In genomic region chr3:170765419-170766078, GRCh38 we compare ENCODE assay signal across 1 cellular context.
TF ChIP-seq lines count a peak whose summit lies in the region.

No MANE protein-coding gene starts in this region.

TF ChIP-seq in GM23338, 12 proteins besides CTCF, POLR2A, EP300 and RAD21 (continued from another document):
- TF ChIP-seq ZNF462 (CRISPR knock-in tag; IDR thresholded peaks at IDR 0.05) (no peak), POLR2AphosphoS5 (IDR thresholded peaks at IDR 0.05; ENCODE audit: low read depth) (no peak), STAT1 (IDR thresholded peaks at IDR 0.05; ENCODE audit: unreplicated experiment) (no peak)
TF ChIP-seq in GM23338: peak in this region for 0.
